ENCODE assay signal across 8 cellular contexts in genomic region chr1:231603598-231604275, GRCh38. TPM values are rescaled to one million over a fixed set of nuclear protein-coding genes. Genes with fewer than 3 reads are reported as not detected.
A peak's percentile ranks its signal among the peaks of the same experiment; 100 is the strongest.
DNase-seq lines count a peak whose midpoint lies in the region; ATAC-seq and TF ChIP-seq lines count a peak whose summit lies in the region.

No MANE protein-coding gene starts in this region.

- H3K9ac ChIP-seq in HUES48 (ENCODE audit: low read depth, low read length) = no peak overlapping the region
- no peak overlapping the region for H3K9ac ChIP-seq in trophoblast cell (ENCODE audit: low read length)

- H2BK12ac ChIP-seq in trophoblast cell (ENCODE audit: low read length) = no peak overlapping the region

- H3K9me3 Mint-ChIP-seq in activated T-helper 1 cell treated with anti-CD3 and anti-CD28 coated beads, Interleukin-12 subunit alpha, Interleukin-12 subunit beta, Interleukin-2, Interleukin-4 antibody, amounts not matched to agents 30 ng/mL and 10 ng/mL and 1 ng/mL, durations not matched to agents 14 hours and 24 hours and 36 hours = no peaks in the 10 kb centered on the region
- no peaks in the 10 kb centered on the region for H3K9me3 Mint-ChIP-seq in glutamatergic neuron (ENCODE audit: unreplicated experiment)

- no peaks in the 10 kb centered on the region for H3K9me3 ChIP-seq in HUES48 (ENCODE audit: control insufficient read depth, insufficient read depth, low read length)
- H3K9me3 ChIP-seq in trophoblast cell (ENCODE audit: insufficient read depth, low read depth, low read length) = no peaks in the 10 kb centered on the region

- intact Hi-C loops in activated T-helper 1 cell treated with anti-CD3 and anti-CD28 coated beads, Interleukin-12 subunit alpha, Interleukin-12 subunit beta, Interleukin-2, Interleukin-4 antibody, amounts not matched to agents 30 ng/mL and 10 ng/mL and 1 ng/mL, durations not matched to agents 14 hours and 24 hours and 36 hours (cut with micrococcal nuclease) = loop anchor here (1.0 to 5.0 kb wide), 7 partner anchors 51 to 686 kb away; partner anchors contain the start of genes EXOC8 and GNPAT

- H4K91ac ChIP-seq in trophoblast cell (ENCODE audit: low read depth, low read length) = no peak overlapping the region

- peak overlapping the region; percentile 71 for H2AFZ ChIP-seq in trophoblast cell (ENCODE audit: insufficient read depth, low read length, poor library complexity)

- no CpG with 5 or more reads among the region's 8 CpGs for WGBS in trophoblast cell (ENCODE audit: extremely low coverage, insufficient coverage, insufficient read length)

- H3K27me3 ChIP-seq in HUES48 (ENCODE audit: control insufficient read depth, insufficient read depth, low read length) (no peaks in the 10 kb centered on the region; the same call in 1 of the 2 replicates), trophoblast cell (ENCODE audit: insufficient read depth, low read length) (no peaks in the 10 kb centered on the region)

- H3K4me3 ChIP-seq in HUES48 (ENCODE audit: low read depth, low read length) = peak overlapping the region; percentile 51
- H3K4me3 ChIP-seq in trophoblast cell (ENCODE audit: low read depth, low read length) = no peak overlapping the region

- H2BK120ac ChIP-seq in trophoblast cell (ENCODE audit: insufficient read depth, low read length, poor library complexity) = no peak overlapping the region

- ATAC-seq in GM19351 (IDR thresholded peaks at IDR 0.05; ENCODE audit: unreplicated experiment) (peak; percentile 84), HG02970 (IDR thresholded peaks at IDR 0.05; ENCODE audit: low FRiP score, unreplicated experiment) (no peak)

- no peaks in the 10 kb centered on the region for H3K79me2 ChIP-seq in trophoblast cell (ENCODE audit: control insufficient read depth, insufficient read depth, low read length, poor library complexity)

- H4K12ac ChIP-seq in trophoblast cell (ENCODE audit: low read depth, low read length) = no peak overlapping the region

- H3K14ac ChIP-seq in trophoblast cell (ENCODE audit: low read length) = no peak overlapping the region

- peak overlapping the region; percentile 62 for H2AK5ac ChIP-seq in trophoblast cell (ENCODE audit: low read length)

- peaks cover 12% of the 10 kb centered on the region for H3K27me3 Mint-ChIP-seq in activated T-helper 1 cell treated with anti-CD3 and anti-CD28 coated beads, Interleukin-12 subunit alpha, Interleukin-12 subunit beta, Interleukin-2, Interleukin-4 antibody, amounts not matched to agents 30 ng/mL and 10 ng/mL and 1 ng/mL, durations not matched to agents 14 hours and 24 hours and 36 hours (ENCODE audit: insufficient read depth)
- no peaks in the 10 kb centered on the region for H3K27me3 Mint-ChIP-seq in glutamatergic neuron (ENCODE audit: unreplicated experiment)

- H3K23ac ChIP-seq in trophoblast cell (ENCODE audit: low read length) = no peak overlapping the region

- H3K27ac ChIP-seq in HUES48 (ENCODE audit: low read depth, low read length) (no peak overlapping the region), trophoblast cell (ENCODE audit: low read depth, low read length) (no peak overlapping the region)

- H3K4me2 ChIP-seq in trophoblast cell (ENCODE audit: low read length) = peak overlapping the region; percentile 50

- H4K8ac ChIP-seq in trophoblast cell (ENCODE audit: low read depth, low read length) = no peak overlapping the region

- H2BK5ac ChIP-seq in trophoblast cell (ENCODE audit: low read depth, low read length, poor library complexity) = no peak overlapping the region

- H3K4me1 ChIP-seq in HUES48 (ENCODE audit: control insufficient read depth, insufficient read depth, low read length) (peaks cover 5% of the 10 kb centered on the region), trophoblast cell (ENCODE audit: control insufficient read depth in 1 of 2, insufficient read depth in 2 of 2, low read length in 2 of 2) (peaks cover 0 to 5% of the 10 kb centered on the region in 2 experiments)

- H3K36me3 ChIP-seq in HUES48 (ENCODE audit: control insufficient read depth, insufficient read depth, low read length) (no peaks in the 10 kb centered on the region), trophoblast cell (ENCODE audit: control insufficient read depth in 1 of 2, insufficient read depth in 2 of 2, low read length in 2 of 2) (no peaks in the 10 kb centered on the region)

- TF ChIP-seq CTCF in glutamatergic neuron (IDR thresholded peaks at IDR 0.05; ENCODE audit: partially characterized antibody, unreplicated experiment) = peak; percentile 86

- H3K18ac ChIP-seq in trophoblast cell (ENCODE audit: low read length) = no peak overlapping the region

- peaks cover 14% of the 10 kb centered on the region for H3K4me1 Mint-ChIP-seq in activated T-helper 1 cell treated with anti-CD3 and anti-CD28 coated beads, Interleukin-12 subunit alpha, Interleukin-12 subunit beta, Interleukin-2, Interleukin-4 antibody, amounts not matched to agents 30 ng/mL and 10 ng/mL and 1 ng/mL, durations not matched to agents 14 hours and 24 hours and 36 hours (ENCODE audit: low read depth)
- H3K4me1 Mint-ChIP-seq in glutamatergic neuron (ENCODE audit: low read depth, unreplicated experiment) = peaks cover 10% of the 10 kb centered on the region

- H3K4me3 Mint-ChIP-seq in activated T-helper 1 cell treated with anti-CD3 and anti-CD28 coated beads, Interleukin-12 subunit alpha, Interleukin-12 subunit beta, Interleukin-2, Interleukin-4 antibody, amounts not matched to agents 30 ng/mL and 10 ng/mL and 1 ng/mL, durations not matched to agents 14 hours and 24 hours and 36 hours = peak overlapping the region; percentile 86
- no peak overlapping the region for H3K4me3 Mint-ChIP-seq in glutamatergic neuron (ENCODE audit: unreplicated experiment)

- no peaks in the 10 kb centered on the region for H3K79me1 ChIP-seq in trophoblast cell (ENCODE audit: low read length)

- H3K36me3 Mint-ChIP-seq in activated T-helper 1 cell treated with anti-CD3 and anti-CD28 coated beads, Interleukin-12 subunit alpha, Interleukin-12 subunit beta, Interleukin-2, Interleukin-4 antibody, amounts not matched to agents 30 ng/mL and 10 ng/mL and 1 ng/mL, durations not matched to agents 14 hours and 24 hours and 36 hours (ENCODE audit: low read depth) = no peaks in the 10 kb centered on the region
- H3K36me3 Mint-ChIP-seq in glutamatergic neuron (ENCODE audit: unreplicated experiment) = peaks cover 4% of the 10 kb centered on the region

- no peak overlapping the region for H3K4ac ChIP-seq in trophoblast cell (ENCODE audit: low read depth, low read length)

- peak overlapping the region; percentile 50 for H3K27ac Mint-ChIP-seq in activated T-helper 1 cell treated with anti-CD3 and anti-CD28 coated beads, Interleukin-12 subunit alpha, Interleukin-12 subunit beta, Interleukin-2, Interleukin-4 antibody, amounts not matched to agents 30 ng/mL and 10 ng/mL and 1 ng/mL, durations not matched to agents 14 hours and 24 hours and 36 hours
- no peak overlapping the region for H3K27ac Mint-ChIP-seq in glutamatergic neuron (ENCODE audit: unreplicated experiment)

- DNase-seq in COLO668 (lab: John Stamatoyannopoulos, UW; ENCODE audit: unreplicated experiment) (peak; percentile 32), NOMO-1 (lab: John Stamatoyannopoulos, UW; ENCODE audit: unreplicated experiment in 2 of 2) (peak; percentile 82 to 86), glutamatergic neuron (no peak), trophoblast cell (peak; percentile 18 to 85)
- DNase-seq in activated T-helper 1 cell treated with anti-CD3 and anti-CD28 coated beads, Interleukin-12 subunit alpha, Interleukin-12 subunit beta, Interleukin-2, Interleukin-4 antibody, amounts not matched to agents 30 ng/mL and 10 ng/mL and 1 ng/mL, durations not matched to agents 14 hours and 24 hours and 36 hours (ENCODE audit: low spot score) = no peak

RNA-seq across cellular contexts. Expression of gene DISC1, which starts 22.9 kb away (rescaled TPM):
- 3.3 and 3.4 TPM in 2 replicates for total RNA-seq in activated T-helper 1 cell treated with anti-CD3 and anti-CD28 coated beads, Interleukin-12 subunit alpha, Interleukin-12 subunit beta, Interleukin-2, Interleukin-4 antibody, amounts not matched to agents 30 ng/mL and 10 ng/mL and 1 ng/mL, durations not matched to agents 14 hours and 24 hours and 36 hours
- total RNA-seq in glutamatergic neuron (ENCODE audit: unreplicated experiment) = 9.1 TPM
- 1.8 and 2.0 TPM in 2 replicates for polyA plus RNA-seq in trophoblast cell (2013)

Comparison
In these comparisons a context has a peak if more than half of its experiments do, and no peak if none do; other contexts are left out.
1. DNase-seq: peak in COLO668 (single experiment), NOMO-1 (2 of 2) and trophoblast cell (2 of 2); none in activated T-helper 1 cell treated with anti-CD3 and anti-CD28 coated beads, Interleukin-12 subunit alpha, Interleukin-12 subunit beta, Interleukin-2, Interleukin-4 antibody, amounts not matched to agents 30 ng/mL and 10 ng/mL and 1 ng/mL, durations not matched to agents 14 hours and 24 hours and 36 hours (single experiment) and glutamatergic neuron (single experiment).